ENCODE assay signal across 10 cellular contexts in genomic region chr7:47255007-47255406, GRCh38.
DNase-seq lines count a peak whose midpoint lies in the region; ATAC-seq and TF ChIP-seq lines count a peak whose summit lies in the region.
"Had no signal": no experiment of that assay in that cellular context is flagged by ENCODE, and none has a peak within 500 bp of the region (broad histone marks: within the 10 kb centered on the region; RNA-seq: fewer than 3 reads in every experiment).

No MANE protein-coding gene starts in this region.

- H3K4me2 ChIP-seq in GM23338 (no peak overlapping the region), skeletal muscle satellite cell (ENCODE audit: low read length) (peak overlapping the region; percentile 81)

- H3K9me3 Mint-ChIP-seq in GM23338 (peaks cover 13% of the 10 kb centered on the region; the same call in 2 of the 3 replicates), memory B cell (peaks cover 5% of the 10 kb centered on the region)
- H3K9me3 Mint-ChIP-seq: T-helper 1 cell treated with Interleukin-12 subunit alpha and Interleukin-12 subunit beta and Interleukin-4 antibody, amounts not matched to agents 30 μg/mL and 1 μg/mL, for 36 hours had no signal

- H3K9me2 ChIP-seq in GM23338 (ENCODE audit: insufficient read depth) = no peaks in the 10 kb centered on the region

- no peak for ATAC-seq in GM23338
- no peak for ATAC-seq in memory B cell (ENCODE audit: low read depth)
- no peak for ATAC-seq in HG02588 (IDR thresholded peaks at IDR 0.05; ENCODE audit: unreplicated experiment)
- no peak for ATAC-seq in Right ventricle myocardium superior (ENCODE audit: poor library complexity)

- H3K4me1 ChIP-seq in GM23338 (ENCODE audit: insufficient read depth) (peaks cover 3% of the 10 kb centered on the region; the same call in 1 of the 2 replicates), skeletal muscle satellite cell (ENCODE audit: control insufficient read depth, insufficient read depth, low read length) (peaks cover 16% of the 10 kb centered on the region)

- H3K36me3 ChIP-seq in GM23338 (ENCODE audit: insufficient read depth) (no peaks in the 10 kb centered on the region; the same call in 1 of the 2 replicates), skeletal muscle satellite cell (ENCODE audit: insufficient read depth, low read length) (no peaks in the 10 kb centered on the region)

- H3K9me3 ChIP-seq in skeletal muscle satellite cell (replicated peaks; ENCODE audit: low read length) = no peaks in the 10 kb centered on the region

- H3K27ac ChIP-seq in GM23338 (ENCODE audit: low read depth) (no peak overlapping the region), VCaP (peak overlapping the region; percentile 76; the same call in 1 of the 2 replicates)

- H3K4me3 Mint-ChIP-seq in GM23338 = no peak overlapping the region; the same call in 2 of the 3 replicates
- H3K4me3 Mint-ChIP-seq in memory B cell = peak overlapping the region; percentile 88

- peak overlapping the region; percentile 76 for H3K9ac ChIP-seq in skeletal muscle satellite cell (ENCODE audit: low read depth, low read length)

- no peak for TF ChIP-seq CTCF in GM23338 (conservative IDR thresholded peaks at IDR 0.05; ENCODE audit: low read depth in 2 of 2)
- TF ChIP-seq CTCF in VCaP (conservative IDR thresholded peaks at IDR 0.05) = no peak

- H3K27ac Mint-ChIP-seq in GM23338 = no peak overlapping the region
- no peak overlapping the region for H3K27ac Mint-ChIP-seq in memory B cell
- H3K27ac Mint-ChIP-seq: T-helper 1 cell treated with Interleukin-12 subunit alpha and Interleukin-12 subunit beta and Interleukin-4 antibody, amounts not matched to agents 30 μg/mL and 1 μg/mL, for 36 hours had no signal

- H2AFZ ChIP-seq in GM23338 = peak overlapping the region; percentile 90; the same call in 1 of the 2 replicates

- H3K4me1 Mint-ChIP-seq in GM23338 = peaks cover 8% of the 10 kb centered on the region
- peaks cover 10% of the 10 kb centered on the region for H3K4me1 Mint-ChIP-seq in memory B cell

- no peaks in the 10 kb centered on the region for H4K20me1 ChIP-seq in GM23338 (replicated peaks; ENCODE audit: insufficient read depth)

- H3K27me3 Mint-ChIP-seq in GM23338 (ENCODE audit: insufficient read depth, low read depth, poor library complexity) (peaks cover 16% of the 10 kb centered on the region), memory B cell (peaks cover 3% of the 10 kb centered on the region)

- H3F3A ChIP-seq in GM23338 (replicated peaks; ENCODE audit: low read depth) = no peaks in the 10 kb centered on the region

- peaks cover 13% of the 10 kb centered on the region for H3K27me3 ChIP-seq in GM23338 (ENCODE audit: insufficient read depth)
- no peaks in the 10 kb centered on the region for H3K27me3 ChIP-seq in skeletal muscle satellite cell (ENCODE audit: control insufficient read depth, insufficient read depth, low read length)

- H3K36me3 Mint-ChIP-seq in GM23338 (ENCODE audit: low read depth) (no peaks in the 10 kb centered on the region), memory B cell (no peaks in the 10 kb centered on the region)

- no peaks in the 10 kb centered on the region for H3K79me2 ChIP-seq in GM23338 (replicated peaks; ENCODE audit: insufficient read depth)

- intact Hi-C loops in Right ventricle myocardium superior (cut with DNase I) = no loop called here

- DNase-seq in GM23338 (ENCODE audit: low spot score) (no peak), memory B cell (ENCODE audit: low spot score in 2 of 2) (no peak), Ammon's horn (ENCODE audit: low spot score) (no peak), Right ventricle myocardium superior (no peak)
- DNase-seq: DND-41, Karpas-422 had no signal

- H3K4me3 ChIP-seq in GM23338 = no peak overlapping the region
- no peak overlapping the region for H3K4me3 ChIP-seq in skeletal muscle satellite cell (ENCODE audit: low read length)

TF ChIP-seq in GM23338, 12 proteins besides CTCF, POLR2A, EP300 and RAD21:
- TF ChIP-seq EZH2 (IDR thresholded peaks at IDR 0.05; ENCODE audit: low read depth, unreplicated experiment) = no peak
- TF ChIP-seq ZNF331 (CRISPR knock-in tag; IDR thresholded peaks at IDR 0.05; ENCODE audit: low read depth) = no peak
- TF ChIP-seq, protein P1, sequence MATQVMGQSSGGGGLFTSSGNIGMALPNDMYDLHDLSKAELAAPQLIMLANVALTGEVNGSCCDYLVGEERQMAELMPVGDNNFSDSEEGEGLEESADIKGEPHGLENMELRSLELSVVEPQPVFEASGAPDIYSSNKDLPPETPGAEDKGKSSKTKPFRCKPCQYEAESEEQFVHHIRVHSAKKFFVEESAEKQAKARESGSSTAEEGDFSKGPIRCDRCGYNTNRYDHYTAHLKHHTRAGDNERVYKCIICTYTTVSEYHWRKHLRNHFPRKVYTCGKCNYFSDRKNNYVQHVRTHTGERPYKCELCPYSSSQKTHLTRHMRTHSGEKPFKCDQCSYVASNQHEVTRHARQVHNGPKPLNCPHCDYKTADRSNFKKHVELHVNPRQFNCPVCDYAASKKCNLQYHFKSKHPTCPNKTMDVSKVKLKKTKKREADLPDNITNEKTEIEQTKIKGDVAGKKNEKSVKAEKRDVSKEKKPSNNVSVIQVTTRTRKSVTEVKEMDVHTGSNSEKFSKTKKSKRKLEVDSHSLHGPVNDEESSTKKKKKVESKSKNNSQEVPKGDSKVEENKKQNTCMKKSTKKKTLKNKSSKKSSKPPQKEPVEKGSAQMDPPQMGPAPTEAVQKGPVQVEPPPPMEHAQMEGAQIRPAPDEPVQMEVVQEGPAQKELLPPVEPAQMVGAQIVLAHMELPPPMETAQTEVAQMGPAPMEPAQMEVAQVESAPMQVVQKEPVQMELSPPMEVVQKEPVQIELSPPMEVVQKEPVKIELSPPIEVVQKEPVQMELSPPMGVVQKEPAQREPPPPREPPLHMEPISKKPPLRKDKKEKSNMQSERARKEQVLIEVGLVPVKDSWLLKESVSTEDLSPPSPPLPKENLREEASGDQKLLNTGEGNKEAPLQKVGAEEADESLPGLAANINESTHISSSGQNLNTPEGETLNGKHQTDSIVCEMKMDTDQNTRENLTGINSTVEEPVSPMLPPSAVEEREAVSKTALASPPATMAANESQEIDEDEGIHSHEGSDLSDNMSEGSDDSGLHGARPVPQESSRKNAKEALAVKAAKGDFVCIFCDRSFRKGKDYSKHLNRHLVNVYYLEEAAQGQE (IDR thresholded peaks at IDR 0.05; ENCODE audit: unreplicated experiment) = no peak
